Comparison of ENCODE assay signal across 9 cellular contexts in the genomic region with DNA sequence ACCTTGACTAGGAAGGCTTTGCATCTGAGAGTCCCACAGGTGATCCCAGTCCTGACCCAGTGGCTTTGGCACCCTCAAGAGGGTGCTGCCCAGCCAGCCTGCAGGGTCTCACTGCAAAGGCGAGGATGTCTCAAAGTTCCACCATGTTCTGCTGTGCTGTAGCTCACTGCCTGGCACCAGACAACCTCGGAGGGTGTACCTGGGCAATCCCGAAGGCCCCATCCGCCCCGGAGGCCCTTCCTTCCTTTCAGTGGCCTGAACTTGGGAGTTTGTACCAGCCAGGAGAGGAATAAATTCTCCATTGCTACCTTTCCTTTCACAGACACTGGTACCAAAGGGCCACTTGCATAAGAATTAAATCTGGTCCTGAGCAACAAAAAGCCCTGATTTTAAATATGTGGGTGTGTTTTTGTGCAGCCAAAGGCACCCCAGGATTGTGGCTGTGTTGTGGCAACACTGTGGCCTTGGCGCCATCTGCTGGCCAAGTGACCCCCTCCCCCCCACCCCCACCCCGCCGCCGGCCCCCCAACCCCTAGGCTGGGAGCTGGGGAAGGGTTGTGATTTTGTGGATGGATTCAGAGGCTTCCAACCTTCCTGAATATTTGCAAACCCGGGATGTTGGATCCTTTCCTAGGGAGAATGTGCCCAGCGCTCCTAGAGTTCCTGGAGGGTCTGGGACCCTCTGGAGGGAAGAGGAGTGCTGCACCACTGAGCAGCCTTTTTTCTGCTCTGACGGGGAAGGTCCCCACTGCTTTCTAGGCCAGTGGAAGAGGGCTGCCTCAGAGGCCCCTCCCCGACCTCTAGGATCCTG. TPM values are rescaled to one million over a fixed set of nuclear protein-coding genes. Genes with fewer than 3 reads are reported as not detected.
A peak's percentile ranks its signal among the peaks of the same experiment; 100 is the strongest.
DNase-seq lines count a peak whose midpoint lies in the region; ATAC-seq, FAIRE-seq and TF ChIP-seq lines count a peak whose summit lies in the region.
"Had no signal": no experiment of that assay in that cellular context is flagged by ENCODE, and none has a peak within 500 bp of the region (broad histone marks: within the 10 kb centered on the region; RNA-seq: fewer than 3 reads in every experiment).

No MANE protein-coding gene starts in this region.

- CTCF ChIA-PET in SK-N-SH (lab: Yijun Ruan, JAX), result interaction anchor here (0.5 to 2.2 kb wide), 15 partner anchors 9 to 882 kb away, joined by 3 to 9 read pairs (median 3); a partner anchor contains a TSS

- peak; percentile 38 for FAIRE-seq in GM12892 (lab: Jason Lieb, UNC)

- H3K4me1 ChIP-seq in SK-N-SH (ENCODE audit: control insufficient read depth in 1 of 2, insufficient read depth in 2 of 2, low read depth in 1 of 2, low read length in 1 of 2) (no peaks in the 10 kb centered on the region), psoas muscle (peaks cover 3% of the 10 kb centered on the region)

- no peaks in the 10 kb centered on the region for H4K20me1 ChIP-seq in SK-N-SH (ENCODE audit: insufficient read depth)

- peak in 2 of 4 donors; percentile 30 to 48 for ATAC-seq in psoas muscle
- no peak for ATAC-seq in HG02938 (IDR thresholded peaks at IDR 0.05; ENCODE audit: unreplicated experiment)

- peaks cover 9% of the 10 kb centered on the region for H3F3A ChIP-seq in SK-N-SH (replicated peaks; ENCODE audit: insufficient read depth)

- 15% methylated on average over 7 of the region's 13 CpGs for WGBS in SK-N-SH (ENCODE audit: low lambda C conversion rate)
- 30 to 35% (median 31%) methylated on average over 13 of the region's 13 CpGs for WGBS in psoas muscle, 3 donors

- intact Hi-C loops in psoas muscle (cut with DNase I), result no loop called here

- no peak for TF ChIP-seq POLR2A in GM12892 (IDR thresholded peaks at IDR 0.05; ENCODE audit: low read depth, low read length)

- TF ChIP-seq EP300 in SK-N-SH (IDR thresholded peaks at IDR 0.05; ENCODE audit: borderline replicate concordance in 1 of 2, low read depth in 1 of 2, low read length in 1 of 2), result no peak

- H3K36me3 ChIP-seq in SK-N-SH (replicated peaks in 1 of 2; ENCODE audit: control insufficient read depth in 1 of 2, insufficient read depth in 2 of 2, low read length in 1 of 2) (no peaks in the 10 kb centered on the region), psoas muscle (ENCODE audit: insufficient read depth in 1 of 2, low read depth in 1 of 2) (no peaks in the 10 kb centered on the region)

- no peak overlapping the region for H2AFZ ChIP-seq in SK-N-SH (ENCODE audit: low read depth)

- no peak overlapping the region for H3K9ac ChIP-seq in SK-N-SH

- H3K79me2 ChIP-seq in SK-N-SH (ENCODE audit: insufficient read depth), result no peaks in the 10 kb centered on the region

- POLR2A ChIA-PET in SK-N-SH (lab: Yijun Ruan, JAX), result no interaction called here

- no peaks in the 10 kb centered on the region for H3K27me3 ChIP-seq in SK-N-SH (ENCODE audit: insufficient read depth)
- no peaks in the 10 kb centered on the region for H3K27me3 ChIP-seq in psoas muscle (ENCODE audit: insufficient read depth in 3 of 3, low read length in 2 of 3)

- no peaks in the 10 kb centered on the region for H3K9me3 ChIP-seq in SK-N-SH
- H3K9me3 ChIP-seq in psoas muscle, result no peaks in the 10 kb centered on the region

- DNase-seq in GM12892 (ENCODE audit: insufficient read length), result peak; percentile 61
- DNase-seq in SK-N-SH, result peak; percentile 81
- peak; percentile 66 for DNase-seq in ecto neural progenitor cell (ENCODE audit: low spot score)
- DNase-seq in psoas muscle, result no peak
- DNase-seq in glomerular visceral epithelial cell (ENCODE audit: extremely low spot score), result no peak
- no peak for DNase-seq in COLO829 (ENCODE audit: low spot score)
- DNase-seq in UCSD-AML1 (lab: John Stamatoyannopoulos, UW; ENCODE audit: unreplicated experiment), result no peak

- H3K9me2 ChIP-seq in SK-N-SH, result no peaks in the 10 kb centered on the region

- TF ChIP-seq CTCF in SK-N-SH (IDR thresholded peaks at IDR 0.05), result peak; percentile 35
- peak; percentile 19 for TF ChIP-seq CTCF in psoas muscle (IDR thresholded peaks at IDR 0.05)

- peak; percentile 50 for TF ChIP-seq RAD21 in SK-N-SH (IDR thresholded peaks at IDR 0.05; ENCODE audit: low read length)

- H3K4me3 ChIP-seq in SK-N-SH (ENCODE audit: low read depth in 2 of 2, low read length in 1 of 2) (no peak overlapping the region), psoas muscle (no peak overlapping the region)

- H3K27ac ChIP-seq in SK-N-SH (ENCODE audit: low read depth in 2 of 2, low read length in 1 of 2), result no peak overlapping the region
- no peak overlapping the region for H3K27ac ChIP-seq in psoas muscle
- H3K27ac ChIP-seq: epithelial cell of prostate had no signal

- no peak overlapping the region for H3K4me2 ChIP-seq in SK-N-SH

TF ChIP-seq in SK-N-SH, 30 proteins besides CTCF, POLR2A, EP300 and RAD21:
- TF ChIP-seq TEAD4 (IDR thresholded peaks at IDR 0.05; ENCODE audit: borderline replicate concordance, insufficient read depth) (no peak), JUND (IDR thresholded peaks at IDR 0.05) (no peak), GABPA (IDR thresholded peaks at IDR 0.05; ENCODE audit: low read depth) (no peak), MEF2A (IDR thresholded peaks at IDR 0.05; ENCODE audit: borderline replicate concordance, low read depth) (no peak), CHD2 (IDR thresholded peaks at IDR 0.05; ENCODE audit: low read length, partially characterized antibody) (no peak), NRF1 (IDR thresholded peaks at IDR 0.05; ENCODE audit: low read depth, low read length) (no peak), YY1 (IDR thresholded peaks at IDR 0.05; ENCODE audit: low read depth) (no peak), POLR2AphosphoS5 (IDR thresholded peaks at IDR 0.05; ENCODE audit: low read depth, low read length) (no peak), RCOR1 (IDR thresholded peaks at IDR 0.05; ENCODE audit: low read length) (no peak)
- TF ChIP-seq, protein P1, sequence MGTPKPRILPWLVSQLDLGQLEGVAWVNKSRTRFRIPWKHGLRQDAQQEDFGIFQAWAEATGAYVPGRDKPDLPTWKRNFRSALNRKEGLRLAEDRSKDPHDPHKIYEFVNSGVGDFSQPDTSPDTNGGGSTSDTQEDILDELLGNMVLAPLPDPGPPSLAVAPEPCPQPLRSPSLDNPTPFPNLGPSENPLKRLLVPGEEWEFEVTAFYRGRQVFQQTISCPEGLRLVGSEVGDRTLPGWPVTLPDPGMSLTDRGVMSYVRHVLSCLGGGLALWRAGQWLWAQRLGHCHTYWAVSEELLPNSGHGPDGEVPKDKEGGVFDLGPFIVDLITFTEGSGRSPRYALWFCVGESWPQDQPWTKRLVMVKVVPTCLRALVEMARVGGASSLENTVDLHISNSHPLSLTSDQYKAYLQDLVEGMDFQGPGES (IDR thresholded peaks at IDR 0.05; ENCODE audit: low read depth, low read length), result no peak
- TF ChIP-seq, protein P2, sequence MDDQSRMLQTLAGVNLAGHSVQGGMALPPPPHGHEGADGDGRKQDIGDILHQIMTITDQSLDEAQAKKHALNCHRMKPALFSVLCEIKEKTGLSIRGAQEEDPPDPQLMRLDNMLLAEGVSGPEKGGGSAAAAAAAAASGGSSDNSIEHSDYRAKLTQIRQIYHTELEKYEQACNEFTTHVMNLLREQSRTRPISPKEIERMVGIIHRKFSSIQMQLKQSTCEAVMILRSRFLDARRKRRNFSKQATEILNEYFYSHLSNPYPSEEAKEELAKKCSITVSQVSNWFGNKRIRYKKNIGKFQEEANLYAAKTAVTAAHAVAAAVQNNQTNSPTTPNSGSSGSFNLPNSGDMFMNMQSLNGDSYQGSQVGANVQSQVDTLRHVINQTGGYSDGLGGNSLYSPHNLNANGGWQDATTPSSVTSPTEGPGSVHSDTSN (IDR thresholded peaks at IDR 0.05), result no peak

RNA-seq across cellular contexts. Expression of a gene that starts 9.7 kb away (rescaled TPM):
- polyA plus RNA-seq in GM12892 (2012; ENCODE audit: missing spikeins), result 6.1 TPM
- polyA plus RNA-seq in SK-N-SH (2012; rRNA removed) (4.4 and 10.9 TPM in 2 replicates), psoas muscle (10 to 100 TPM; 14.3 to 33.0 (median 15.9) TPM)
- polyA plus RNA-seq in SK-N-SH (2012; cell fraction: cytosol; rRNA removed), result 2.7 and 4.3 TPM in 2 replicates
- polyA plus RNA-seq in SK-N-SH (2012; cell fraction: nucleus; rRNA removed), result 29.6 and 47.7 TPM in 2 replicates
- 10 to 100 TPM; 26.8 to 47.5 (median 35.2) TPM for total RNA-seq in psoas muscle

Comparison
In these comparisons a context has a peak if more than half of its experiments do, and no peak if none do; other contexts are left out.
1. DNase-seq: peak in GM12892 (single experiment), SK-N-SH (single experiment) and ecto neural progenitor cell (single experiment); none in psoas muscle (0 of 2), glomerular visceral epithelial cell (single experiment), COLO829 (single experiment) and UCSD-AML1 (single experiment).